9 cellular contexts compared by ENCODE assay signal in genomic region chr2:246489-247145, GRCh38. TPM values are rescaled to one million over a fixed set of nuclear protein-coding genes. Genes with fewer than 3 reads are reported as not detected.
DNase-seq lines count a peak whose midpoint lies in the region; ATAC-seq, FAIRE-seq and TF ChIP-seq lines count a peak whose summit lies in the region.
"Had no signal": no experiment of that assay in that cellular context is flagged by ENCODE, and none has a peak within 500 bp of the region (broad histone marks: within the 10 kb centered on the region; RNA-seq: fewer than 3 reads in every experiment).

No MANE protein-coding gene starts in this region.

- ATAC-seq in omental fat pad (ENCODE audit: low FRiP score) = peak; percentile 62
- no peak for ATAC-seq in HG03039 (IDR thresholded peaks at IDR 0.05; ENCODE audit: unreplicated experiment)

- no peak overlapping the region for H3K4me3 Mint-ChIP-seq in activated T-helper 1 cell treated with anti-CD3 and anti-CD28 coated beads, Interleukin-12 subunit alpha, Interleukin-12 subunit beta, Interleukin-2, Interleukin-4 antibody, amounts not matched to agents 30 ng/mL and 10 ng/mL and 1 ng/mL, durations not matched to agents 14 hours and 24 hours and 36 hours

- no peaks in the 10 kb centered on the region for H3K9me3 Mint-ChIP-seq in activated T-helper 1 cell treated with anti-CD3 and anti-CD28 coated beads, Interleukin-12 subunit alpha, Interleukin-12 subunit beta, Interleukin-2, Interleukin-4 antibody, amounts not matched to agents 30 ng/mL and 10 ng/mL and 1 ng/mL, durations not matched to agents 14 hours and 24 hours and 36 hours

- no peak for FAIRE-seq in HTR-8/SVneo (lab: Jason Lieb, UNC)

- TF ChIP-seq POLR2A in erythroblast (IDR thresholded peaks at IDR 0.05; ENCODE audit: low read length) = no peak

- H3K36me3 Mint-ChIP-seq in activated T-helper 1 cell treated with anti-CD3 and anti-CD28 coated beads, Interleukin-12 subunit alpha, Interleukin-12 subunit beta, Interleukin-2, Interleukin-4 antibody, amounts not matched to agents 30 ng/mL and 10 ng/mL and 1 ng/mL, durations not matched to agents 14 hours and 24 hours and 36 hours (ENCODE audit: low read depth) = no peaks in the 10 kb centered on the region

- no peaks in the 10 kb centered on the region for H3K4me1 Mint-ChIP-seq in activated T-helper 1 cell treated with anti-CD3 and anti-CD28 coated beads, Interleukin-12 subunit alpha, Interleukin-12 subunit beta, Interleukin-2, Interleukin-4 antibody, amounts not matched to agents 30 ng/mL and 10 ng/mL and 1 ng/mL, durations not matched to agents 14 hours and 24 hours and 36 hours (ENCODE audit: low read depth)

- no peak overlapping the region for H3K27ac Mint-ChIP-seq in activated T-helper 1 cell treated with anti-CD3 and anti-CD28 coated beads, Interleukin-12 subunit alpha, Interleukin-12 subunit beta, Interleukin-2, Interleukin-4 antibody, amounts not matched to agents 30 ng/mL and 10 ng/mL and 1 ng/mL, durations not matched to agents 14 hours and 24 hours and 36 hours

- intact Hi-C loops in activated T-helper 1 cell treated with anti-CD3 and anti-CD28 coated beads, Interleukin-12 subunit alpha, Interleukin-12 subunit beta, Interleukin-2, Interleukin-4 antibody, amounts not matched to agents 30 ng/mL and 10 ng/mL and 1 ng/mL, durations not matched to agents 14 hours and 24 hours and 36 hours (cut with micrococcal nuclease) = loop anchor here (2.0 kb wide), 2 partner anchors 18 to 44 kb away; partner anchors contain the start of genes ACP1 and SH3YL1

- H3K27me3 Mint-ChIP-seq in activated T-helper 1 cell treated with anti-CD3 and anti-CD28 coated beads, Interleukin-12 subunit alpha, Interleukin-12 subunit beta, Interleukin-2, Interleukin-4 antibody, amounts not matched to agents 30 ng/mL and 10 ng/mL and 1 ng/mL, durations not matched to agents 14 hours and 24 hours and 36 hours (ENCODE audit: insufficient read depth) = no peaks in the 10 kb centered on the region

- DNase-seq in AG08395 (ENCODE audit: low spot score) = peak; percentile 53
- peak; percentile 54 for DNase-seq in GDM1 (lab: John Stamatoyannopoulos, UW)
- DNase-seq in HTR-8/SVneo (ENCODE audit: insufficient read length, low spot score) = peak; percentile 25
- DNase-seq in RPMI7951 (ENCODE audit: low read depth) = peak; percentile 50
- peak; percentile 55 to 63 for DNase-seq in erythroblast (lab: John Stamatoyannopoulos, UW)
- DNase-seq in omental fat pad (ENCODE audit: low spot score) = no peak
- DNase-seq in activated T-helper 1 cell treated with anti-CD3 and anti-CD28 coated beads, Interleukin-12 subunit alpha, Interleukin-12 subunit beta, Interleukin-2, Interleukin-4 antibody, amounts not matched to agents 30 ng/mL and 10 ng/mL and 1 ng/mL, durations not matched to agents 14 hours and 24 hours and 36 hours (ENCODE audit: low spot score) = no peak

- no peak for TF ChIP-seq CTCF in omental fat pad (IDR thresholded peaks at IDR 0.05)

RNA-seq across cellular contexts. Expression of gene SH3YL1, which starts 17.2 kb away (rescaled TPM):
- 12.7 and 18.1 TPM in 2 replicates for total RNA-seq in RPMI7951 (2014; rRNA removed; shearing (Covaris generic))
- total RNA-seq in omental fat pad = 10 to 100 TPM; 23.9 to 41.9 (median 32.0) TPM
- 18.4 and 20.1 TPM in 2 replicates for total RNA-seq in activated T-helper 1 cell treated with anti-CD3 and anti-CD28 coated beads, Interleukin-12 subunit alpha, Interleukin-12 subunit beta, Interleukin-2, Interleukin-4 antibody, amounts not matched to agents 30 ng/mL and 10 ng/mL and 1 ng/mL, durations not matched to agents 14 hours and 24 hours and 36 hours

RNA-seq across cellular contexts. Expression of gene ACP1, which starts 18.1 kb away (rescaled TPM):
- total RNA-seq in RPMI7951 (2014; rRNA removed; shearing (Covaris generic)) = 185 and 206 TPM in 2 replicates
- total RNA-seq in omental fat pad = 10 to 100 TPM; 62.3 to 69.0 (median 65.3) TPM
- total RNA-seq in activated T-helper 1 cell treated with anti-CD3 and anti-CD28 coated beads, Interleukin-12 subunit alpha, Interleukin-12 subunit beta, Interleukin-2, Interleukin-4 antibody, amounts not matched to agents 30 ng/mL and 10 ng/mL and 1 ng/mL, durations not matched to agents 14 hours and 24 hours and 36 hours = 124 and 133 TPM in 2 replicates

RNA-seq across cellular contexts. Expression of gene ALKAL2, which starts 41.3 kb away (rescaled TPM):
- not detected in 2 replicates for total RNA-seq in RPMI7951 (2014; rRNA removed; shearing (Covaris generic))
- 10 to 100 TPM in 3 of 4 donors, 1 to 10 TPM in 1; 4.8 to 45.6 (median 17.0) TPM for total RNA-seq in omental fat pad
- total RNA-seq in activated T-helper 1 cell treated with anti-CD3 and anti-CD28 coated beads, Interleukin-12 subunit alpha, Interleukin-12 subunit beta, Interleukin-2, Interleukin-4 antibody, amounts not matched to agents 30 ng/mL and 10 ng/mL and 1 ng/mL, durations not matched to agents 14 hours and 24 hours and 36 hours = 0.18 TPM in 1 of 2 replicates, not detected in the other
- total RNA-seq: mononuclear cell had no signal

Comparison
In these comparisons a context has a peak if more than half of its experiments do, and no peak if none do; other contexts are left out.
1. DNase-seq: peak in AG08395 (single experiment), GDM1 (single experiment), HTR-8/SVneo (single experiment), RPMI7951 (single experiment) and erythroblast (2 of 2); none in omental fat pad (single experiment) and activated T-helper 1 cell treated with anti-CD3 and anti-CD28 coated beads, Interleukin-12 subunit alpha, Interleukin-12 subunit beta, Interleukin-2, Interleukin-4 antibody, amounts not matched to agents 30 ng/mL and 10 ng/mL and 1 ng/mL, durations not matched to agents 14 hours and 24 hours and 36 hours (single experiment).